14 cellular contexts compared by ENCODE assay signal in the genomic region with DNA sequence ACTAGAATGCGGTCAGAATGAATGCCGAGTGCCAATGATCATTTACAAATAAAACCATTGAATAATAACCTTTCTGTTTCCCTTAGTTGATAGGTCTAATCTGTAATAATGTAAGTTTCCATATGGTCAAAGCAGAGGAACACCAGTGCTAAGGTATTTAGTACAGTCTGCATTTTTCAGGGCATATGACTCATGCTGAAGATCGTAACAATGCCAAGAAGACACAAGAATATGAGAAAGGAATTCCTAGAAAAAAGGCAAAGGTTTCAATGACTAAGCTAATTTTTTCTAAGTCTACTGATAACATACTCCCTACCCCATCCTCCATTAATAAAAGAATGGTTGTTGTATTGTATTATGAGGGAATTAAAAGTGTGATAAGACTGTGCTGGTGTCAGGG. TPM values are rescaled to one million over a fixed set of nuclear protein-coding genes. Genes with fewer than 3 reads are reported as not detected.
DNase-seq lines count a peak whose midpoint lies in the region; ATAC-seq, FAIRE-seq and TF ChIP-seq lines count a peak whose summit lies in the region.
"Had no signal": no experiment of that assay in that cellular context is flagged by ENCODE, and none has a peak within 500 bp of the region (broad histone marks: within the 10 kb centered on the region; RNA-seq: fewer than 3 reads in every experiment).

No MANE protein-coding gene starts in this region.

- no peak overlapping the region for H3K9ac ChIP-seq in kidney (ENCODE audit: low read length in 2 of 2)

- no peak overlapping the region for H3K27ac ChIP-seq in kidney (ENCODE audit: low read depth in 2 of 2, low read length in 2 of 2)

- H3K9me3 ChIP-seq in kidney (ENCODE audit: control insufficient read depth in 1 of 2, low read length in 2 of 2), result no peaks in the 10 kb centered on the region

- H3K27me3 ChIP-seq in bronchial epithelial cell (ENCODE audit: control insufficient read depth, insufficient read depth, low read length), result no peaks in the 10 kb centered on the region

- intact Hi-C loops in Right ventricle myocardium superior (cut with DNase I), result no loop called here
- intact Hi-C loops in kidney (cut with DNase I), result no loop called here

- ATAC-seq in left lobe of liver (peak; percentile 28), Right ventricle myocardium superior (ENCODE audit: poor library complexity) (no peak), GM21381 (IDR thresholded peaks at IDR 0.05; ENCODE audit: unreplicated experiment) (no peak)
- ATAC-seq: activated CD4-positive, CD25-positive, alpha-beta regulatory T cell treated with anti-CD3 and anti-CD28 coated beads, Interleukin-2, amount 50 U/mL, for 24 hours; stimulated activated naive CD8-positive, alpha-beta T cell treated with anti-CD3 and anti-CD28 coated beads, Interleukin-15, Interleukin-2, amounts not matched to agents 100 U/mL and 50 U/mL, for 24 hours had no signal

- in situ Hi-C loops in Caki2 (cut with HindIII; ENCODE audit: low pct_unique_long_range_greater_than_20kb, low sequenced_read_pairs), result no loop called here

- H3K36me3 ChIP-seq in bronchial epithelial cell (ENCODE audit: control insufficient read depth, insufficient read depth, low read length) (no peaks in the 10 kb centered on the region), kidney (ENCODE audit: control insufficient read depth in 1 of 2, insufficient read depth in 2 of 2, low read length in 2 of 2) (no peaks in the 10 kb centered on the region)

- peak; percentile 69 for DNase-seq in Caki2 (ENCODE audit: low read depth)
- peak; percentile 72 for DNase-seq in M059J (ENCODE audit: low read depth)
- DNase-seq in bronchial epithelial cell (ENCODE audit: low read depth), result peak; percentile 55
- DNase-seq in left lobe of liver (ENCODE audit: low spot score), result no peak
- no peak for DNase-seq in Right ventricle myocardium superior
- DNase-seq in 8988T, result no peak
- DNase-seq in kidney, result no peak
- DNase-seq: activated T-cell treated with anti-CD3 and anti-CD28 coated beads, Interleukin-2, amount 50 U/mL, for 24 hours; CD4-positive, CD25-positive, alpha-beta regulatory T cell; stimulated activated naive CD8-positive, alpha-beta T cell treated with anti-CD3 and anti-CD28 coated beads, Interleukin-15, Interleukin-2, amounts not matched to agents 100 U/mL and 50 U/mL, for 24 hours had no signal

- FAIRE-seq in bronchial epithelial cell (lab: Jason Lieb, UNC), result no peak
- no peak for FAIRE-seq in kidney (lab: Jason Lieb, UNC)

- TF ChIP-seq CTCF in bronchial epithelial cell (IDR thresholded peaks at IDR 0.05; ENCODE audit: insufficient read depth, low read length, severe bottlenecking) (no peak), kidney (IDR thresholded peaks at IDR 0.05; ENCODE audit: borderline replicate concordance, extremely low read depth, insufficient read depth) (no peak)

- no peaks in the 10 kb centered on the region for H3K4me1 ChIP-seq in kidney (ENCODE audit: control insufficient read depth in 1 of 2, insufficient read depth in 1 of 2, low read depth in 1 of 2, low read length in 2 of 2)

- H3K4me3 ChIP-seq in bronchial epithelial cell (ENCODE audit: low read depth, low read length) (no peak overlapping the region), kidney (ENCODE audit: low read length in 2 of 2) (no peak overlapping the region)

RNA-seq across cellular contexts. Expression of a gene that starts 2.8 kb away (rescaled TPM):
- total RNA-seq in Caki2 (2014; rRNA removed; shearing (Covaris generic); ENCODE audit: low replicate concordance), result 0.12 TPM in 1 of 2 replicates, not detected in the other
- total RNA-seq in M059J (2014; rRNA removed; shearing (Covaris generic)), result 0.25 TPM in 1 of 2 replicates, not detected in the other
- total RNA-seq in bronchial epithelial cell (not detected in 2 replicates), left lobe of liver (not detected), Right ventricle myocardium superior (not detected), kidney (not detected)
- not detected for polyA plus RNA-seq in kidney (ENCODE audit: insufficient read depth, low read depth, low replicate concordance)
- total RNA-seq: CD4-positive, CD25-positive, alpha-beta regulatory T cell had no signal
- polyA plus RNA-seq: liver had no signal

RNA-seq across cellular contexts. Expression of a gene that starts 27.4 kb away (rescaled TPM):
- total RNA-seq in Caki2 (2014; rRNA removed; shearing (Covaris generic); ENCODE audit: low replicate concordance), result not detected in 2 replicates
- not detected in 2 replicates for total RNA-seq in M059J (2014; rRNA removed; shearing (Covaris generic))
- not detected in 2 replicates for total RNA-seq in bronchial epithelial cell
- total RNA-seq in left lobe of liver, result not detected
- not detected for total RNA-seq in Right ventricle myocardium superior
- total RNA-seq in kidney, result not detected
- not detected for polyA plus RNA-seq in kidney (ENCODE audit: insufficient read depth, low read depth, low replicate concordance)
- total RNA-seq: liver had no signal
- polyA plus RNA-seq: CD4-positive, CD25-positive, alpha-beta regulatory T cell; liver; neural cell had no signal

RNA-seq across cellular contexts. Expression of a gene that starts 34.2 kb away (rescaled TPM):
- total RNA-seq in Caki2 (2014; rRNA removed; shearing (Covaris generic); ENCODE audit: low replicate concordance), result not detected in 2 replicates
- not detected in 2 replicates for total RNA-seq in M059J (2014; rRNA removed; shearing (Covaris generic))
- not detected in 2 replicates for total RNA-seq in bronchial epithelial cell
- total RNA-seq in left lobe of liver, result not detected
- total RNA-seq in Right ventricle myocardium superior, result not detected
- not detected for total RNA-seq in kidney
- not detected for polyA plus RNA-seq in kidney (ENCODE audit: insufficient read depth, low read depth, low replicate concordance)
- total RNA-seq: liver had no signal
- polyA plus RNA-seq: CD4-positive, CD25-positive, alpha-beta regulatory T cell; liver; neural cell had no signal

RNA-seq across cellular contexts. Expression of a gene that starts 53.3 kb away (rescaled TPM):
- total RNA-seq in Caki2 (2014; rRNA removed; shearing (Covaris generic); ENCODE audit: low replicate concordance), result not detected in 2 replicates
- total RNA-seq in M059J (2014; rRNA removed; shearing (Covaris generic)), result not detected in 2 replicates
- total RNA-seq in bronchial epithelial cell, result not detected in 2 replicates
- total RNA-seq in left lobe of liver, result not detected
- not detected for total RNA-seq in Right ventricle myocardium superior
- total RNA-seq in kidney, result not detected
- not detected for polyA plus RNA-seq in kidney (ENCODE audit: insufficient read depth, low read depth, low replicate concordance)
- total RNA-seq: CD4-positive, CD25-positive, alpha-beta regulatory T cell; liver had no signal
- polyA plus RNA-seq: CD4-positive, CD25-positive, alpha-beta regulatory T cell; liver; neural cell had no signal

Comparison
In these comparisons a context has a peak if more than half of its experiments do, and no peak if none do; other contexts are left out.
1. DNase-seq: peak in Caki2 (single experiment), M059J (single experiment) and bronchial epithelial cell (single experiment); none in left lobe of liver (single experiment), Right ventricle myocardium superior (single experiment), 8988T (single experiment) and kidney (single experiment).